ENCODE assay signal across 8 cellular contexts in genomic region chr5:132479073-132479811, GRCh38. TPM values are rescaled to one million over a fixed set of nuclear protein-coding genes. Genes with fewer than 3 reads are reported as not detected.
DNase-seq lines count a peak whose midpoint lies in the region; ATAC-seq lines count a peak whose summit lies in the region.
"Had no signal": no experiment of that assay in that cellular context is flagged by ENCODE, and none has a peak within 500 bp of the region (broad histone marks: within the 10 kb centered on the region; RNA-seq: fewer than 3 reads in every experiment).

No MANE protein-coding gene starts in this region.

- H3K36me3 Mint-ChIP-seq in activated T-helper 1 cell treated with anti-CD3 and anti-CD28 coated beads, Interleukin-12 subunit alpha, Interleukin-12 subunit beta, Interleukin-2, Interleukin-4 antibody, amounts not matched to agents 30 ng/mL and 10 ng/mL and 1 ng/mL, durations not matched to agents 14 hours and 24 hours and 36 hours (ENCODE audit: low read depth): peaks cover 15% of the 10 kb centered on the region
- peaks cover 18% of the 10 kb centered on the region in 2 donors for H3K36me3 Mint-ChIP-seq in stimulated activated naive B cell treated with anti-CD40 and anti-IgM and Interleukin-4, amounts not matched to agents 10 μg/mL and 1 μg/mL and 100 μg/mL, for 72 hours

- peak overlapping the region; percentile 48 for H3K27ac Mint-ChIP-seq in activated T-helper 1 cell treated with anti-CD3 and anti-CD28 coated beads, Interleukin-12 subunit alpha, Interleukin-12 subunit beta, Interleukin-2, Interleukin-4 antibody, amounts not matched to agents 30 ng/mL and 10 ng/mL and 1 ng/mL, durations not matched to agents 14 hours and 24 hours and 36 hours
- H3K27ac Mint-ChIP-seq in stimulated activated naive B cell treated with anti-CD40 and anti-IgM and Interleukin-4, amounts not matched to agents 10 μg/mL and 1 μg/mL and 100 μg/mL, for 72 hours: peak overlapping the region; percentile 77

- no peaks in the 10 kb centered on the region for H3K9me3 Mint-ChIP-seq in activated T-helper 1 cell treated with anti-CD3 and anti-CD28 coated beads, Interleukin-12 subunit alpha, Interleukin-12 subunit beta, Interleukin-2, Interleukin-4 antibody, amounts not matched to agents 30 ng/mL and 10 ng/mL and 1 ng/mL, durations not matched to agents 14 hours and 24 hours and 36 hours
- no peaks in the 10 kb centered on the region for H3K9me3 Mint-ChIP-seq in stimulated activated naive B cell treated with anti-CD40 and anti-IgM and Interleukin-4, amounts not matched to agents 10 μg/mL and 1 μg/mL and 100 μg/mL, for 72 hours

- ATAC-seq in GM19025 (IDR thresholded peaks at IDR 0.05; ENCODE audit: low read depth, unreplicated experiment) (peak; percentile 42), HG02938 (IDR thresholded peaks at IDR 0.05; ENCODE audit: unreplicated experiment) (peak; percentile 43)
- peak; percentile 23 to 69 for ATAC-seq in stimulated activated naive B cell treated with anti-CD40 and anti-IgM and Interleukin-4, amounts not matched to agents 10 μg/mL and 1 μg/mL and 100 μg/mL, for 72 hours (replicated peaks)
- ATAC-seq: Right ventricle myocardium inferior had no signal

- no peak overlapping the region for H3K4me3 Mint-ChIP-seq in activated T-helper 1 cell treated with anti-CD3 and anti-CD28 coated beads, Interleukin-12 subunit alpha, Interleukin-12 subunit beta, Interleukin-2, Interleukin-4 antibody, amounts not matched to agents 30 ng/mL and 10 ng/mL and 1 ng/mL, durations not matched to agents 14 hours and 24 hours and 36 hours
- no peak overlapping the region for H3K4me3 Mint-ChIP-seq in stimulated activated naive B cell treated with anti-CD40 and anti-IgM and Interleukin-4, amounts not matched to agents 10 μg/mL and 1 μg/mL and 100 μg/mL, for 72 hours

- intact Hi-C loops in activated T-helper 1 cell treated with anti-CD3 and anti-CD28 coated beads, Interleukin-12 subunit alpha, Interleukin-12 subunit beta, Interleukin-2, Interleukin-4 antibody, amounts not matched to agents 30 ng/mL and 10 ng/mL and 1 ng/mL, durations not matched to agents 14 hours and 24 hours and 36 hours (cut with micrococcal nuclease): loop anchor here (1.0 kb wide), 1 partner anchor 9 kb away; no protein-coding TSS in a partner anchor

- H3K4me1 Mint-ChIP-seq in activated T-helper 1 cell treated with anti-CD3 and anti-CD28 coated beads, Interleukin-12 subunit alpha, Interleukin-12 subunit beta, Interleukin-2, Interleukin-4 antibody, amounts not matched to agents 30 ng/mL and 10 ng/mL and 1 ng/mL, durations not matched to agents 14 hours and 24 hours and 36 hours (ENCODE audit: low read depth): peaks cover 69% of the 10 kb centered on the region
- H3K4me1 Mint-ChIP-seq in stimulated activated naive B cell treated with anti-CD40 and anti-IgM and Interleukin-4, amounts not matched to agents 10 μg/mL and 1 μg/mL and 100 μg/mL, for 72 hours: peaks cover 46 to 67% of the 10 kb centered on the region in 2 donors

- DNase-seq in activated T-helper 1 cell treated with anti-CD3 and anti-CD28 coated beads, Interleukin-12 subunit alpha, Interleukin-12 subunit beta, Interleukin-2, Interleukin-4 antibody, amounts not matched to agents 30 ng/mL and 10 ng/mL and 1 ng/mL, durations not matched to agents 14 hours and 24 hours and 36 hours (ENCODE audit: low spot score): no peak
- no peak for DNase-seq in stimulated activated naive B cell treated with anti-CD40 and anti-IgM and Interleukin-4, amounts not matched to agents 10 μg/mL and 1 μg/mL and 100 μg/mL, for 72 hours
- no peak for DNase-seq in AML-193 (lab: John Stamatoyannopoulos, UW)
- DNase-seq in CD1c-positive myeloid dendritic cell (ENCODE audit: extremely low spot score): no peak
- DNase-seq in NCI-H2196 (lab: John Stamatoyannopoulos, UW; ENCODE audit: unreplicated experiment): no peak

- H3K27me3 Mint-ChIP-seq in activated T-helper 1 cell treated with anti-CD3 and anti-CD28 coated beads, Interleukin-12 subunit alpha, Interleukin-12 subunit beta, Interleukin-2, Interleukin-4 antibody, amounts not matched to agents 30 ng/mL and 10 ng/mL and 1 ng/mL, durations not matched to agents 14 hours and 24 hours and 36 hours (ENCODE audit: insufficient read depth): no peaks in the 10 kb centered on the region
- H3K27me3 Mint-ChIP-seq in stimulated activated naive B cell treated with anti-CD40 and anti-IgM and Interleukin-4, amounts not matched to agents 10 μg/mL and 1 μg/mL and 100 μg/mL, for 72 hours: no peaks in the 10 kb centered on the region

RNA-seq across cellular contexts. Expression of gene IRF1, which starts 11.3 kb away (rescaled TPM):
- total RNA-seq in activated T-helper 1 cell treated with anti-CD3 and anti-CD28 coated beads, Interleukin-12 subunit alpha, Interleukin-12 subunit beta, Interleukin-2, Interleukin-4 antibody, amounts not matched to agents 30 ng/mL and 10 ng/mL and 1 ng/mL, durations not matched to agents 14 hours and 24 hours and 36 hours: 190 and 198 TPM in 2 replicates
